In genomic region chr1:94193128-94193527, GRCh38 we compare ENCODE assay signal across 15 cellular contexts. TPM values are rescaled to one million over a fixed set of nuclear protein-coding genes. Genes with fewer than 3 reads are reported as not detected.
DNase-seq lines count a peak whose midpoint lies in the region; FAIRE-seq and TF ChIP-seq lines count a peak whose summit lies in the region.
"Had no signal": no experiment of that assay in that cellular context is flagged by ENCODE, and none has a peak within 500 bp of the region (broad histone marks: within the 10 kb centered on the region; RNA-seq: fewer than 3 reads in every experiment).

No MANE protein-coding gene starts in this region.

- H3F3A ChIP-seq in PC-9 (ENCODE audit: insufficient read depth, low read depth): peaks cover 99% of the 10 kb centered on the region

- H3K27ac Mint-ChIP-seq in osteocyte (ENCODE audit: unreplicated experiment): peak overlapping the region; percentile 38
- no peak overlapping the region for H3K27ac Mint-ChIP-seq in activated naive CD4-positive, alpha-beta T cell treated with anti-CD3 and anti-CD28 coated beads, Interleukin-2, amount 10 ng/mL, durations not matched to agents 7 days and 5 days
- H3K27ac Mint-ChIP-seq: CD14-positive monocyte; CD8-positive, alpha-beta T cell had no signal

- FAIRE-seq in endothelial cell of umbilical vein (lab: Jason Lieb, UNC): no peak
- FAIRE-seq: A549 had no signal

- H3K9me1 ChIP-seq in endothelial cell of umbilical vein (replicated peaks; ENCODE audit: control insufficient read depth, extremely low read depth, insufficient read depth, low read length): no peaks in the 10 kb centered on the region

- peaks cover 95% of the 10 kb centered on the region for H3K79me2 ChIP-seq in PC-9 (ENCODE audit: low read depth)
- H3K79me2 ChIP-seq in endothelial cell of umbilical vein (ENCODE audit: control insufficient read depth, insufficient read depth, low read length): peaks cover 94% of the 10 kb centered on the region

- no peak overlapping the region for H3K4me2 ChIP-seq in PC-9
- H3K4me2 ChIP-seq in endothelial cell of umbilical vein (ENCODE audit: insufficient read depth, low read length): no peak overlapping the region
- H3K4me2 ChIP-seq: A549 had no signal

- intact Hi-C loops in PC-9 (cut with micrococcal nuclease; ENCODE audit: unreplicated experiment) (loop anchor here (5.0 to 10.0 kb wide), 2 partner anchors 144 to 298 kb away; no protein-coding TSS in a partner anchor), endothelial cell of umbilical vein (cut with micrococcal nuclease) (no loop called here)

- DNase-seq in PC-9 (no peak), adipocyte (ENCODE audit: low read depth) (peak; percentile 10), endothelial cell of umbilical vein (ENCODE audit: low read depth, low spot score) (peak; percentile 58), osteocyte (ENCODE audit: extremely low spot score, unreplicated experiment) (no peak), NCI-H187 treated with DMSO at 0.1 percent for 48 hours (lab: John Stamatoyannopoulos, UW) (no peak), epidermal melanocyte (ENCODE audit: insufficient read length, low spot score) (no peak), midbrain (lab: John Stamatoyannopoulos, UW) (no peak)
- DNase-seq in activated naive CD4-positive, alpha-beta T cell treated with anti-CD3 and anti-CD28 coated beads, Interleukin-2, amount 10 ng/mL, durations not matched to agents 7 days and 5 days: no peak
- DNase-seq: Caco-2; CD8-positive, alpha-beta T cell; GF-D8; HCEC 1CT had no signal

- dilution Hi-C loops in endothelial cell of umbilical vein (cut with MboI; ENCODE audit: extremely low pct_ligation_motif_present, low sequenced_read_pairs): no loop called here

- H3K36me3 Mint-ChIP-seq in osteocyte (ENCODE audit: unreplicated experiment): peaks cover 71% of the 10 kb centered on the region
- H3K36me3 Mint-ChIP-seq in activated naive CD4-positive, alpha-beta T cell treated with anti-CD3 and anti-CD28 coated beads, Interleukin-2, amount 10 ng/mL, durations not matched to agents 7 days and 5 days: no peaks in the 10 kb centered on the region
- H3K36me3 Mint-ChIP-seq: CD14-positive monocyte; CD8-positive, alpha-beta T cell had no signal

- H3K4me1 Mint-ChIP-seq in osteocyte (ENCODE audit: unreplicated experiment): peaks cover 60% of the 10 kb centered on the region
- H3K4me1 Mint-ChIP-seq in activated naive CD4-positive, alpha-beta T cell treated with anti-CD3 and anti-CD28 coated beads, Interleukin-2, amount 10 ng/mL, durations not matched to agents 7 days and 5 days: no peaks in the 10 kb centered on the region
- H3K4me1 Mint-ChIP-seq: CD14-positive monocyte had no signal

- TF ChIP-seq CTCF in PC-9 (conservative IDR thresholded peaks at IDR 0.05): no peak
- no peak for TF ChIP-seq CTCF in endothelial cell of umbilical vein (IDR thresholded peaks at IDR 0.05; ENCODE audit: extremely low read depth in 1 of 2, insufficient read depth in 1 of 2, low read depth in 1 of 2, low read length in 2 of 2)
- no peak for TF ChIP-seq CTCF in osteocyte (IDR thresholded peaks at IDR 0.05)

- POLR2A ChIA-PET in PC-9 (lab: Charles Lee; ENCODE audit: unreplicated experiment): interaction anchor here (0.5 kb wide), 1 partner anchor 10 kb away, joined by 10 read pairs; no protein-coding TSS in a partner anchor
- POLR2A ChIA-PET in endothelial cell of umbilical vein (lab: Charles Lee): interaction anchor here (0.7 kb wide), 1 partner anchor 68 kb away, joined by 5 read pairs; no protein-coding TSS in a partner anchor

- no peak overlapping the region for H2AFZ ChIP-seq in PC-9
- no peak overlapping the region for H2AFZ ChIP-seq in endothelial cell of umbilical vein (ENCODE audit: low read depth, low read length)

- H3K27me3 ChIP-seq in PC-9 (ENCODE audit: insufficient read depth, low read depth) (no peaks in the 10 kb centered on the region), adipocyte (replicated peaks; ENCODE audit: control insufficient read depth, insufficient read depth, low read length) (no peaks in the 10 kb centered on the region), endothelial cell of umbilical vein (ENCODE audit: control insufficient read depth in 2 of 2, insufficient read depth in 2 of 2, low read length in 2 of 2) (no peaks in the 10 kb centered on the region)

- no peaks in the 10 kb centered on the region for H3K27me3 Mint-ChIP-seq in osteocyte (ENCODE audit: unreplicated experiment)
- peaks cover 16% of the 10 kb centered on the region for H3K27me3 Mint-ChIP-seq in activated naive CD4-positive, alpha-beta T cell treated with anti-CD3 and anti-CD28 coated beads, Interleukin-2, amount 10 ng/mL, durations not matched to agents 7 days and 5 days

- CTCF ChIA-PET in PC-9 (lab: Charles Lee): interaction anchor here (0.5 to 0.9 kb wide), 3 partner anchors 15 to 153 kb away, joined by 3 to 10 read pairs (median 6); no protein-coding TSS in a partner anchor
- CTCF ChIA-PET in endothelial cell of umbilical vein (lab: Charles Lee): interaction anchor here (1.1 to 3.6 kb wide), 8 partner anchors 9 to 167 kb away, joined by 3 to 39 read pairs (median 6); no protein-coding TSS in a partner anchor
- CTCF ChIA-PET in activated naive CD4-positive, alpha-beta T cell treated with anti-CD3 and anti-CD28 coated beads, Interleukin-2, amount 10 ng/mL, durations not matched to agents 7 days and 5 days (lab: Charles Lee): no interaction called here

- H3K9me3 Mint-ChIP-seq in osteocyte (ENCODE audit: unreplicated experiment): no peaks in the 10 kb centered on the region
- H3K9me3 Mint-ChIP-seq in activated naive CD4-positive, alpha-beta T cell treated with anti-CD3 and anti-CD28 coated beads, Interleukin-2, amount 10 ng/mL, durations not matched to agents 7 days and 5 days: no peaks in the 10 kb centered on the region
- H3K9me3 Mint-ChIP-seq: CD8-positive, alpha-beta T cell had no signal

- H3K9me2 ChIP-seq in PC-9 (ENCODE audit: insufficient read depth): no peaks in the 10 kb centered on the region

- peaks cover 14% of the 10 kb centered on the region for H3K4me1 ChIP-seq in PC-9 (replicated peaks; ENCODE audit: insufficient read depth)
- no peaks in the 10 kb centered on the region for H3K4me1 ChIP-seq in adipocyte (ENCODE audit: control insufficient read depth, insufficient read depth, low read length)
- H3K4me1 ChIP-seq in endothelial cell of umbilical vein (ENCODE audit: control insufficient read depth, extremely low read depth, insufficient read depth, low read length): peaks cover 36% of the 10 kb centered on the region
- H3K4me1 ChIP-seq: A549, Caco-2 had no signal

- H3K27ac ChIP-seq in PC-9 (peak overlapping the region; percentile 40), endothelial cell of umbilical vein (ENCODE audit: insufficient read depth, low read depth, low read length) (peak overlapping the region; percentile 38)
- H3K27ac ChIP-seq: A549, HL-60 had no signal

- no peak overlapping the region for H3K4me3 Mint-ChIP-seq in osteocyte (ENCODE audit: unreplicated experiment)
- no peak overlapping the region for H3K4me3 Mint-ChIP-seq in activated naive CD4-positive, alpha-beta T cell treated with anti-CD3 and anti-CD28 coated beads, Interleukin-2, amount 10 ng/mL, durations not matched to agents 7 days and 5 days
- H3K4me3 Mint-ChIP-seq: CD8-positive, alpha-beta T cell had no signal

- no peaks in the 10 kb centered on the region; the same call in 1 of the 2 replicates for H3K9me3 ChIP-seq in PC-9 (ENCODE audit: insufficient read depth, low read depth)
- no peaks in the 10 kb centered on the region for H3K9me3 ChIP-seq in adipocyte (ENCODE audit: control insufficient read depth, low read length)
- no peaks in the 10 kb centered on the region for H3K9me3 ChIP-seq in endothelial cell of umbilical vein (replicated peaks; ENCODE audit: control insufficient read depth, insufficient read depth, low read length)
- H3K9me3 ChIP-seq: A549, Caco-2 had no signal

- peak; percentile 34 for TF ChIP-seq POLR2A in endothelial cell of umbilical vein (IDR thresholded peaks at IDR 0.05; ENCODE audit: low read depth, low read length)

- H3K36me3 ChIP-seq in PC-9 (ENCODE audit: low read depth) (peaks cover 94% of the 10 kb centered on the region), adipocyte (ENCODE audit: control insufficient read depth, insufficient read depth, low read length, severe bottlenecking) (peaks cover 72% of the 10 kb centered on the region), endothelial cell of umbilical vein (ENCODE audit: control insufficient read depth in 2 of 2, extremely low read depth in 1 of 2, insufficient read depth in 2 of 2, low read length in 2 of 2) (peaks cover 8 to 55% of the 10 kb centered on the region in 2 experiments)

- H3K4me3 ChIP-seq in PC-9 (no peak overlapping the region), adipocyte (ENCODE audit: low read length) (no peak overlapping the region), endothelial cell of umbilical vein (replicated peaks in 1 of 3; ENCODE audit: insufficient read depth in 1 of 3, low read depth in 1 of 3, low read length in 3 of 3) (no peak overlapping the region)
- H3K4me3 ChIP-seq: A549 had no signal

- BruUV-seq in PC-9 (replicated peaks; lab: Mats Ljungman, UMichigan): no TSS peak
- BruUV-seq in endothelial cell of umbilical vein (replicated peaks; lab: Mats Ljungman, UMichigan): no TSS peak

- H4K20me1 ChIP-seq in PC-9 (ENCODE audit: insufficient read depth): peaks cover 49% of the 10 kb centered on the region
- no peaks in the 10 kb centered on the region for H4K20me1 ChIP-seq in endothelial cell of umbilical vein (replicated peaks; ENCODE audit: control insufficient read depth, extremely low read depth, insufficient read depth, low read length)

- no peak overlapping the region for H3K9ac ChIP-seq in adipocyte (ENCODE audit: low read length)
- H3K9ac ChIP-seq in endothelial cell of umbilical vein (replicated peaks; ENCODE audit: extremely low read depth, insufficient read depth, low read length): no peak overlapping the region

TF ChIP-seq in endothelial cell of umbilical vein, 7 proteins besides CTCF, POLR2A, EP300 and RAD21 (continues in another document):
- TF ChIP-seq MYC (IDR thresholded peaks at IDR 0.05; ENCODE audit: low read depth, low read length) (no peak), JUN (IDR thresholded peaks at IDR 0.05; ENCODE audit: borderline replicate concordance, insufficient read depth, insufficient read length, low read depth) (no peak), GATA2 (IDR thresholded peaks at IDR 0.05; ENCODE audit: insufficient read depth, insufficient read length, low read depth, low read length) (no peak), FOS (IDR thresholded peaks at IDR 0.05; ENCODE audit: borderline replicate concordance, insufficient read depth, low read length) (no peak)

RNA-seq across cellular contexts. Expression of gene ARHGAP29, which starts 44.3 kb away (rescaled TPM):
- total RNA-seq in PC-9 (2021): 123 and 137 TPM in 2 replicates
- total RNA-seq in endothelial cell of umbilical vein: 199 and 215 TPM in 2 replicates
- 47.2 and 56.3 TPM in 2 replicates for polyA plus RNA-seq in endothelial cell of umbilical vein
- polyA plus RNA-seq in endothelial cell of umbilical vein (2011; cell fraction: cytosol; rRNA removed): 59.2 and 63.7 TPM in 2 replicates
- polyA plus RNA-seq in endothelial cell of umbilical vein (2011; cell fraction: nucleus; rRNA removed): 194 and 251 TPM in 2 replicates
- 93.5 and 141 TPM in 2 replicates for polyA plus RNA-seq in endothelial cell of umbilical vein (2012)
- polyA minus RNA-seq in endothelial cell of umbilical vein: 189 and 190 TPM in 2 replicates
- 2.3 TPM for polyA minus RNA-seq in endothelial cell of umbilical vein (2011; cell fraction: cytosol; rRNA and poly(A)+ RNA removed)
- polyA minus RNA-seq in endothelial cell of umbilical vein (2011; cell fraction: nucleus; rRNA and poly(A)+ RNA removed): 458 and 651 TPM in 2 replicates
- total RNA-seq in osteocyte: 180 and 187 TPM in 2 replicates
- total RNA-seq: CD8-positive, alpha-beta T cell had no signal

Comparison
In these comparisons a context has a peak if more than half of its experiments do, and no peak if none do; other contexts are left out.
1. DNase-seq: peak in adipocyte (single experiment) and endothelial cell of umbilical vein (single experiment); none in PC-9 (0 of 2), osteocyte (single experiment), NCI-H187 treated with DMSO at 0.1 percent for 48 hours (single experiment), epidermal melanocyte (single experiment), activated naive CD4-positive, alpha-beta T cell treated with anti-CD3 and anti-CD28 coated beads, Interleukin-2, amount 10 ng/mL, durations not matched to agents 7 days and 5 days (single experiment) and midbrain (single experiment).